Comparison of ENCODE assay signal across 8 cellular contexts in genomic region chr16:27220120-27220519, GRCh38.
"Had no signal": no experiment of that assay in that cellular context is flagged by ENCODE, and none has a peak within 500 bp of the region (broad histone marks: within the 10 kb centered on the region; RNA-seq: fewer than 3 reads in every experiment).

No MANE protein-coding gene starts in this region.

- H3K4me3 Mint-ChIP-seq: H9 had no signal

- DNase-seq: GM23248, GOT3, H9, HCEC 1CT, KG1 had no signal

- H3K9me3 Mint-ChIP-seq: H9 had no signal

- H3K27ac ChIP-seq: GM23248, HL-60 had no signal

- H3K27ac Mint-ChIP-seq: H9 had no signal

- ATAC-seq: HepG2, K562 had no signal

- H3K9ac ChIP-seq: GM23248 had no signal

- H3K4me3 ChIP-seq: GM23248, K562 had no signal
